ENCODE assay signal across 20 cellular contexts in the genomic region with DNA sequence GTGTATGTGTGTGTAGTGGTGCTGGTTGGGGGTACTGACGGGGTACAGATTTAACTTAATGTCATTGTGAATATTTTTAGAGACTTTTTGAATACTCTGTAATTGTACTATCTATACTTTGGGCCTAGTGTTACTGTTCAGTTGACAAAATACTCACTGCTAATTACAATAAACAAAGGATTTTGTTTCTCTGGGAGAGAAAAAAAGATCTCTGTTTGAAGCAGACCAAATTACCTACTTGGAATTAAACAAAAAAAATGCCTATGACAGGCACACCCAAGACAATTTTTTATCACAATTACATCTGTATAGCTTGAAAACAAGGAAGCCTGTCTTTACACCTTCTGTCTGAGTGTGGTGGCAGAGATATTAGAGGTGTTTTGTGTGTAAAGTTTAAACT. TPM values are rescaled to one million over a fixed set of nuclear protein-coding genes. Genes with fewer than 3 reads are reported as not detected.
DNase-seq lines count a peak whose midpoint lies in the region; ATAC-seq and TF ChIP-seq lines count a peak whose summit lies in the region.
"Had no signal": no experiment of that assay in that cellular context is flagged by ENCODE, and none has a peak within 500 bp of the region (broad histone marks: within the 10 kb centered on the region; RNA-seq: fewer than 3 reads in every experiment).

No MANE protein-coding gene starts in this region.

- peaks cover 18% of the 10 kb centered on the region for H3F3A ChIP-seq in neural progenitor cell (ENCODE audit: low read depth)

- no peak for TF ChIP-seq CTCF in neural progenitor cell (IDR thresholded peaks at IDR 0.05)

- H4K20me1 ChIP-seq in neural progenitor cell (ENCODE audit: low read depth): no peaks in the 10 kb centered on the region

- peaks cover 6% of the 10 kb centered on the region for H3K36me3 Mint-ChIP-seq in neural progenitor cell
- H3K36me3 Mint-ChIP-seq: CD14-positive monocyte had no signal

- H3K36me3 ChIP-seq in neural progenitor cell: no peaks in the 10 kb centered on the region
- H3K36me3 ChIP-seq: MG63 had no signal

- no peak overlapping the region for H3K4me3 Mint-ChIP-seq in neural progenitor cell
- H3K4me3 Mint-ChIP-seq: B cell, CD14-positive monocyte had no signal

- H3K9me3 Mint-ChIP-seq in neural progenitor cell: peaks cover 16% of the 10 kb centered on the region

- no peak overlapping the region for H3K9ac ChIP-seq in neural progenitor cell
- H3K9ac ChIP-seq: SK-N-SH had no signal

- H3K79me2 ChIP-seq in neural progenitor cell (ENCODE audit: low read depth): no peaks in the 10 kb centered on the region

- H3K4me1 Mint-ChIP-seq in neural progenitor cell: peaks cover 49% of the 10 kb centered on the region
- H3K4me1 Mint-ChIP-seq: B cell, CD14-positive monocyte had no signal

- peak overlapping the region; percentile 52 for H2AFZ ChIP-seq in neural progenitor cell (replicated peaks)
- H2AFZ ChIP-seq: PC-9 had no signal

- ATAC-seq in HG02763 (IDR thresholded peaks at IDR 0.05; ENCODE audit: unreplicated experiment): no peak
- ATAC-seq: K562 had no signal

- H3K27me3 Mint-ChIP-seq in neural progenitor cell (ENCODE audit: insufficient read depth, low read depth): peaks cover 12% of the 10 kb centered on the region
- H3K27me3 Mint-ChIP-seq: B cell had no signal

- H3K9me3 ChIP-seq in neural progenitor cell (ENCODE audit: low read depth): no peaks in the 10 kb centered on the region
- H3K9me3 ChIP-seq: MG63, SK-N-SH had no signal

- no peaks in the 10 kb centered on the region for H3K27me3 ChIP-seq in neural progenitor cell
- H3K27me3 ChIP-seq: MG63 had no signal

- no peak overlapping the region for H3K4me3 ChIP-seq in neural progenitor cell
- H3K4me3 ChIP-seq: K562, MG63, PC-9 had no signal

- H3K4me2 ChIP-seq in neural progenitor cell: peak overlapping the region; percentile 4
- H3K4me2 ChIP-seq: PC-9, SK-N-SH had no signal

- DNase-seq in NCI-H748 (lab: John Stamatoyannopoulos, UW; ENCODE audit: unreplicated experiment) (peak; percentile 58), NCI-H748 treated with DMSO at 0.1 percent for 48 hours (lab: John Stamatoyannopoulos, UW) (no peak), globus pallidus (ENCODE audit: low spot score) (peak; percentile 57), neural progenitor cell (ENCODE audit: low spot score) (no peak), superior temporal gyrus (ENCODE audit: extremely low spot score) (peak; percentile 66), NCI-H1092 treated with DMSO at 0.1 percent for 48 hours (lab: John Stamatoyannopoulos, UW) (no peak), epidermal melanocyte (ENCODE audit: insufficient read length, low spot score) (no peak)
- DNase-seq: MG63, NCI-H1436 treated with DMSO at 0.1 percent for 48 hours, NCI-H446, NCI-H526, PC-9, RPMI8226, SHP77 had no signal

- no peak overlapping the region for H3K27ac ChIP-seq in neural progenitor cell
- H3K27ac ChIP-seq: PC-9 had no signal

- H3K4me1 ChIP-seq in neural progenitor cell: peaks cover 39% of the 10 kb centered on the region

- H3K27ac Mint-ChIP-seq in neural progenitor cell: peak overlapping the region; percentile 8
- H3K27ac Mint-ChIP-seq: B cell, CD14-positive monocyte had no signal

RNA-seq across cellular contexts. Expression of gene OLFM4, which starts 45.1 kb away (rescaled TPM):
- not detected in 2 replicates for total RNA-seq in neural progenitor cell (ENCODE audit: low replicate concordance)
- total RNA-seq: B cell, K562, LHCN-M2, PC-9 had no signal

Comparison
In these comparisons a context has a peak if more than half of its experiments do, and no peak if none do; other contexts are left out.
1. DNase-seq: peak in NCI-H748 (single experiment), globus pallidus (single experiment) and superior temporal gyrus (single experiment); none in NCI-H748 treated with DMSO at 0.1 percent for 48 hours (single experiment), neural progenitor cell (single experiment), NCI-H1092 treated with DMSO at 0.1 percent for 48 hours (single experiment) and epidermal melanocyte (single experiment).